23 cellular contexts compared by ENCODE assay signal in genomic region chr14:24798911-24799310, GRCh38.
DNase-seq lines count a peak whose midpoint lies in the region; ATAC-seq and TF ChIP-seq lines count a peak whose summit lies in the region.
"Had no signal": no experiment of that assay in that cellular context is flagged by ENCODE, and none has a peak within 500 bp of the region (broad histone marks: within the 10 kb centered on the region; RNA-seq: fewer than 3 reads in every experiment).

No MANE protein-coding gene starts in this region.

- ATAC-seq in GM23338 (0 out of 3 replicates have a peak, but pooled peaks have one; percentile 23), GM18873 (IDR thresholded peaks at IDR 0.05; ENCODE audit: low FRiP score, unreplicated experiment) (no peak)
- no peak for ATAC-seq in activated CD8-positive, alpha-beta memory T cell treated with anti-CD3 and anti-CD28 coated beads, Interleukin-2, amount 10 ng/mL, durations not matched to agents 7 days and 5 days
- ATAC-seq: pancreas, right cardiac atrium had no signal

- no peak overlapping the region for H2BK15ac ChIP-seq in mesendoderm (replicated peaks; ENCODE audit: low read depth)

- H2AK5ac ChIP-seq in mesendoderm (ENCODE audit: low read length): no peak overlapping the region

- H2BK5ac ChIP-seq in mesendoderm (ENCODE audit: low read length): no peak overlapping the region

- H3K36me3 Mint-ChIP-seq in GM23338 (ENCODE audit: low read depth): no peaks in the 10 kb centered on the region
- no peaks in the 10 kb centered on the region for H3K36me3 Mint-ChIP-seq in activated CD8-positive, alpha-beta memory T cell treated with anti-CD3 and anti-CD28 coated beads, Interleukin-2, amount 10 ng/mL, durations not matched to agents 7 days and 5 days
- H3K36me3 Mint-ChIP-seq: naive B cell had no signal

- H3K79me1 ChIP-seq in mesendoderm (ENCODE audit: low read length): no peaks in the 10 kb centered on the region

- H3K27me3 Mint-ChIP-seq in GM23338 (ENCODE audit: insufficient read depth, low read depth, poor library complexity): peaks cover 3% of the 10 kb centered on the region
- H3K27me3 Mint-ChIP-seq in activated CD8-positive, alpha-beta memory T cell treated with anti-CD3 and anti-CD28 coated beads, Interleukin-2, amount 10 ng/mL, durations not matched to agents 7 days and 5 days: peaks cover 10% of the 10 kb centered on the region
- H3K27me3 Mint-ChIP-seq: activated CD4-positive, alpha-beta T cell treated with anti-CD3 and anti-CD28 coated beads, Interleukin-2, amount 10 ng/mL, durations not matched to agents 7 days and 5 days had no signal

- no peaks in the 10 kb centered on the region for H3K4me1 ChIP-seq in GM23338 (ENCODE audit: insufficient read depth)
- H3K4me1 ChIP-seq in mesendoderm (ENCODE audit: control insufficient read depth, low read depth, low read length): peaks cover 2% of the 10 kb centered on the region
- H3K4me1 ChIP-seq: colonic mucosa, pancreas had no signal

- H3K4me2 ChIP-seq in GM23338 (no peak overlapping the region; the same call in 1 of the 2 replicates), mesendoderm (ENCODE audit: low read length) (no peak overlapping the region)
- H3K4me2 ChIP-seq: PC-9 had no signal

- H4K20me1 ChIP-seq in GM23338 (replicated peaks; ENCODE audit: insufficient read depth): no peaks in the 10 kb centered on the region; the same call in 1 of the 2 replicates

- no peak overlapping the region for H3K27ac Mint-ChIP-seq in GM23338
- H3K27ac Mint-ChIP-seq in activated CD8-positive, alpha-beta memory T cell treated with anti-CD3 and anti-CD28 coated beads, Interleukin-2, amount 10 ng/mL, durations not matched to agents 7 days and 5 days: no peak overlapping the region
- H3K27ac Mint-ChIP-seq: activated CD4-positive, alpha-beta T cell treated with anti-CD3 and anti-CD28 coated beads, Interleukin-2, amount 10 ng/mL, durations not matched to agents 7 days and 5 days; naive B cell; T-helper 1 cell treated with Interleukin-12 subunit alpha and Interleukin-12 subunit beta and Interleukin-4 antibody, amounts not matched to agents 30 μg/mL and 1 μg/mL, for 36 hours had no signal

- H2AFZ ChIP-seq in GM23338: peak overlapping the region; percentile 2; the same call in 1 of the 2 replicates
- H2AFZ ChIP-seq: PC-9 had no signal

- peak; percentile 7 for DNase-seq in DMS53 (lab: John Stamatoyannopoulos, UW)
- no peak for DNase-seq in DMS53 treated with DMSO at 0.1 percent for 48 hours (lab: John Stamatoyannopoulos, UW; ENCODE audit: unreplicated experiment)
- peak; percentile 28 for DNase-seq in GM23338 (ENCODE audit: low spot score)
- peak; percentile 58 for DNase-seq in NCI-H2029 treated with DMSO at 0.1 percent for 48 hours (lab: John Stamatoyannopoulos, UW)
- peak; percentile 37 for DNase-seq in mesendoderm
- DNase-seq in SW 1271 (lab: John Stamatoyannopoulos, UW): no peak
- DNase-seq in activated CD8-positive, alpha-beta memory T cell treated with anti-CD3 and anti-CD28 coated beads, Interleukin-2, amount 10 ng/mL, durations not matched to agents 7 days and 5 days: no peak
- DNase-seq: activated CD4-positive, alpha-beta T cell treated with anti-CD3 and anti-CD28 coated beads, Interleukin-2, amount 10 ng/mL, durations not matched to agents 7 days and 5 days; brain microvascular endothelial cell; colonic mucosa; COR-L47; mesenchymal stem cell; MM.1S; naive B cell; NCI-H2081 treated with DMSO at 0.1 percent for 48 hours; NCI-H526 treated with DMSO at 0.1 percent for 48 hours; pancreas; PC-9; right cardiac atrium; stimulated activated CD8-positive, alpha-beta memory T cell treated with anti-CD3 and anti-CD28 coated beads, Interleukin-4, amount 100 ng/mL, for 48 hours had no signal

- H3K27ac ChIP-seq in GM23338 (ENCODE audit: low read depth) (no peak overlapping the region), mesendoderm (ENCODE audit: low read depth, low read length) (no peak overlapping the region)
- H3K27ac ChIP-seq: 22Rv1, brain microvascular endothelial cell, colonic mucosa, pancreas, PC-9 had no signal

- H3K4me3 ChIP-seq in GM23338: no peak overlapping the region
- no peak overlapping the region for H3K4me3 ChIP-seq in mesendoderm (ENCODE audit: low read length)
- H3K4me3 ChIP-seq: colonic mucosa, pancreas, PC-9 had no signal

- no peaks in the 10 kb centered on the region for H3K36me3 ChIP-seq in GM23338 (ENCODE audit: insufficient read depth)
- H3K36me3 ChIP-seq in mesendoderm (ENCODE audit: control insufficient read depth, insufficient read depth, low read length): no peaks in the 10 kb centered on the region
- H3K36me3 ChIP-seq: brain microvascular endothelial cell, colonic mucosa, pancreas had no signal

- no peak overlapping the region for H2BK120ac ChIP-seq in mesendoderm (ENCODE audit: low read depth, low read length)

- no peak overlapping the region for H4K8ac ChIP-seq in mesendoderm (ENCODE audit: low read depth, low read length)

- CTCF ChIA-PET in activated CD8-positive, alpha-beta memory T cell treated with anti-CD3 and anti-CD28 coated beads, Interleukin-2, amount 10 ng/mL, durations not matched to agents 7 days and 5 days (lab: Charles Lee): no interaction called here

- H3K4ac ChIP-seq in mesendoderm (ENCODE audit: low read depth, low read length): no peak overlapping the region

- H3K4me3 Mint-ChIP-seq in GM23338: no peak overlapping the region
- H3K4me3 Mint-ChIP-seq in activated CD8-positive, alpha-beta memory T cell treated with anti-CD3 and anti-CD28 coated beads, Interleukin-2, amount 10 ng/mL, durations not matched to agents 7 days and 5 days: no peak overlapping the region
- H3K4me3 Mint-ChIP-seq: activated CD4-positive, alpha-beta T cell treated with anti-CD3 and anti-CD28 coated beads, Interleukin-2, amount 10 ng/mL, durations not matched to agents 7 days and 5 days; naive B cell; T-helper 1 cell treated with Interleukin-12 subunit alpha and Interleukin-12 subunit beta and Interleukin-4 antibody, amounts not matched to agents 30 μg/mL and 1 μg/mL, for 36 hours had no signal

- no peak overlapping the region for H3K9ac ChIP-seq in mesendoderm (ENCODE audit: low read length)

- H3K56ac ChIP-seq in mesendoderm (ENCODE audit: low read length): no peak overlapping the region

- no peaks in the 10 kb centered on the region for H3K27me3 ChIP-seq in GM23338 (ENCODE audit: insufficient read depth)
- no peaks in the 10 kb centered on the region for H3K27me3 ChIP-seq in mesendoderm (ENCODE audit: insufficient read depth, low read length, poor library complexity)
- H3K27me3 ChIP-seq: brain microvascular endothelial cell, colonic mucosa, pancreas had no signal

- H3K9me2 ChIP-seq in GM23338 (ENCODE audit: insufficient read depth): 0 out of 2 replicates have a peak, but pooled peaks cover 4% of the 10 kb centered on the region

- H3K79me2 ChIP-seq in GM23338 (replicated peaks; ENCODE audit: insufficient read depth) (no peaks in the 10 kb centered on the region), mesendoderm (ENCODE audit: control insufficient read depth, insufficient read depth, low read length) (no peaks in the 10 kb centered on the region)

- H4K5ac ChIP-seq in mesendoderm (ENCODE audit: low read length): no peak overlapping the region

- no peaks in the 10 kb centered on the region for H3F3A ChIP-seq in GM23338 (replicated peaks; ENCODE audit: low read depth)

- WGBS in mesendoderm (ENCODE audit: extremely low coverage, insufficient coverage, low lambda C conversion rate): no CpG with 5 or more reads among the region's 3 CpGs

- no peak for TF ChIP-seq CTCF in GM23338 (conservative IDR thresholded peaks at IDR 0.05; ENCODE audit: low read depth in 2 of 2)

- H3K18ac ChIP-seq in mesendoderm (ENCODE audit: low read length): no peak overlapping the region

- no peak overlapping the region for H3K23ac ChIP-seq in mesendoderm (ENCODE audit: low read length)

- H3K4me1 Mint-ChIP-seq in GM23338: peaks cover 5% of the 10 kb centered on the region
- peaks cover 4% of the 10 kb centered on the region for H3K4me1 Mint-ChIP-seq in activated CD8-positive, alpha-beta memory T cell treated with anti-CD3 and anti-CD28 coated beads, Interleukin-2, amount 10 ng/mL, durations not matched to agents 7 days and 5 days
- H3K4me1 Mint-ChIP-seq: activated CD4-positive, alpha-beta T cell treated with anti-CD3 and anti-CD28 coated beads, Interleukin-2, amount 10 ng/mL, durations not matched to agents 7 days and 5 days; naive B cell had no signal

- H3K9me3 Mint-ChIP-seq in GM23338: no peaks in the 10 kb centered on the region
- no peaks in the 10 kb centered on the region for H3K9me3 Mint-ChIP-seq in activated CD8-positive, alpha-beta memory T cell treated with anti-CD3 and anti-CD28 coated beads, Interleukin-2, amount 10 ng/mL, durations not matched to agents 7 days and 5 days (ENCODE audit: low read depth)
- H3K9me3 Mint-ChIP-seq: activated CD4-positive, alpha-beta T cell treated with anti-CD3 and anti-CD28 coated beads, Interleukin-2, amount 10 ng/mL, durations not matched to agents 7 days and 5 days; T-helper 1 cell treated with Interleukin-12 subunit alpha and Interleukin-12 subunit beta and Interleukin-4 antibody, amounts not matched to agents 30 μg/mL and 1 μg/mL, for 36 hours had no signal

TF ChIP-seq in GM23338, 12 proteins besides CTCF, POLR2A, EP300 and RAD21:
- TF ChIP-seq EZH2phosphoT487 (IDR thresholded peaks at IDR 0.05; ENCODE audit: unreplicated experiment): no peak

Comparison
In these comparisons a context has a peak if more than half of its experiments do, and no peak if none do; other contexts are left out.
1. DNase-seq: peak in DMS53 (single experiment), GM23338 (single experiment), NCI-H2029 treated with DMSO at 0.1 percent for 48 hours (single experiment) and mesendoderm (single experiment); none in DMS53 treated with DMSO at 0.1 percent for 48 hours (single experiment), SW 1271 (0 of 2) and activated CD8-positive, alpha-beta memory T cell treated with anti-CD3 and anti-CD28 coated beads, Interleukin-2, amount 10 ng/mL, durations not matched to agents 7 days and 5 days (single experiment).